17 cellular contexts compared by ENCODE assay signal in the genomic region with DNA sequence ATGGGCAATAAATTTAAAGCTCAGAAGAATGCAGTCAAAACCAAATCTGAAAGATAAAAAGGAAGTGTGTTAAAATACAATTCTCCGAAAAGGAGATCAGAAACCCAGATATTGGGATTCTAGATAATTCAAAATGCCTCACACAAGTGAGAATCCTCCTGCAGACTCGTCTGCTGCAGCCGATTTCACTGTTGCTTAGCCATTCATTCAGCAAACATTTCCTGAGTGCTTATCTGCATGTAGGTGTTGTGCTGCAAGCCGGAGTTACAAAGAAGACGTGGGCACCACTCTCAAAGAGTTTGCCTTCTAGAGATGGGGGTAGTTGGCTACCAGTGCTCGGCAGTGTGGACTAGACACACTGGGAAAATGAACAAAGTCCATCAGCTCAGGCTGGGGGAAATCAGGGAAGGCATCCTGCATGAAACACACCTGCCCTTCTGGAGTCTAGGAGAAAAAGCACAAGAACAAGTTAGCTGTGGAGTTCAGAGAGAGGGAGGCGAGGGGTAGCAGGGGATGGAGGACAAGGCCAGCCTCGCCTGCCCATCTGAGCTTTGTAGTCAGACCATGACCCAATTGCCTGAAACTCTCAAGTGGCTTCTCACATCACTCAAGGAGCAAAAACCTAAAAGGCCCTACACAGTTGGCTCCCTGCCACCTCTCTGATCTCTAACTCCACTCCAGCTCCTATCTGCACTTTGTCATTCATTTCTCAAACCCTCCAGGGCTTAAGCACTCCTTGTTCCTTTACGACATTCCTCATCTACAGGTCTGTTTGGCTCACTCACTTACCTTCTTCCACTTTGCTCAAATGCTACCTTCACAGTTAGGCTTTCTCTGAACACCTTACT.
A peak's percentile ranks its signal among the peaks of the same experiment; 100 is the strongest.
DNase-seq lines count a peak whose midpoint lies in the region; FAIRE-seq and TF ChIP-seq lines count a peak whose summit lies in the region.
"Had no signal": no experiment of that assay in that cellular context is flagged by ENCODE, and none has a peak within 500 bp of the region (broad histone marks: within the 10 kb centered on the region; RNA-seq: fewer than 3 reads in every experiment).

No MANE protein-coding gene starts in this region.

- H2BK20ac ChIP-seq in H9 (ENCODE audit: low read depth, low read length, poor library complexity, severe bottlenecking): no peak overlapping the region

- no peak overlapping the region for H3K27ac ChIP-seq in H9 (ENCODE audit: insufficient read length, low read depth, low read length)
- peak overlapping the region; percentile 19 for H3K27ac ChIP-seq in mesodermal cell (ENCODE audit: low read depth, low read length, severe bottlenecking)
- no peak overlapping the region for H3K27ac ChIP-seq in breast epithelium
- H3K27ac ChIP-seq: esophagus squamous epithelium, prostate gland had no signal

- no peak overlapping the region for H3K4ac ChIP-seq in H9 (ENCODE audit: low read depth, low read length)

- no peak overlapping the region for H4K5ac ChIP-seq in H9 (ENCODE audit: insufficient read length, low read depth, low read length)

- H3K27me3 Mint-ChIP-seq in H9 (ENCODE audit: low read depth) (no peaks in the 10 kb centered on the region; the same call in 1 of the 2 replicates), glutamatergic neuron (ENCODE audit: unreplicated experiment) (no peaks in the 10 kb centered on the region)

- no peaks in the 10 kb centered on the region for H3K79me1 ChIP-seq in H9 (ENCODE audit: insufficient read depth, low read depth, low read length, poor library complexity, severe bottlenecking)

- H3K36me3 Mint-ChIP-seq in H9 (ENCODE audit: insufficient read depth in 1 of 3, low read depth in 3 of 3) (peaks cover 0 to 2% (median 0%) of the 10 kb centered on the region in 3 experiments; a peak in 1 of 7 replicates), glutamatergic neuron (ENCODE audit: unreplicated experiment) (no peaks in the 10 kb centered on the region)

- H3K9me3 ChIP-seq in H9 (ENCODE audit: control insufficient read depth, low read depth, low read length) (no peaks in the 10 kb centered on the region), mesodermal cell (ENCODE audit: control insufficient read depth, low read length) (no peaks in the 10 kb centered on the region), breast epithelium (no peaks in the 10 kb centered on the region)
- H3K9me3 ChIP-seq: esophagus squamous epithelium, prostate gland had no signal

- H3K4me3 ChIP-seq in bronchial epithelial cell (ENCODE audit: low read depth, low read length) (no peak overlapping the region), mesodermal cell (ENCODE audit: extremely low read depth, insufficient read depth, low read length, poor library complexity, severe bottlenecking) (no peak overlapping the region), breast epithelium (no peak overlapping the region)
- H3K4me3 ChIP-seq: esophagus squamous epithelium, prostate gland had no signal

- TF ChIP-seq POLR2A in breast epithelium (IDR thresholded peaks at IDR 0.05): no peak

- H3K27me3 ChIP-seq in H9 (ENCODE audit: insufficient read depth, low read length) (no peaks in the 10 kb centered on the region), bronchial epithelial cell (ENCODE audit: control insufficient read depth, insufficient read depth, low read length) (no peaks in the 10 kb centered on the region), breast epithelium (no peaks in the 10 kb centered on the region)
- H3K27me3 ChIP-seq: esophagus squamous epithelium had no signal

- no peak overlapping the region for H3K56ac ChIP-seq in H9 (ENCODE audit: insufficient read length, low read depth, low read length)

- intact Hi-C loops in breast epithelium (cut with DNase I; ENCODE audit: low total_unique reads): no loop called here

- no peak overlapping the region for H3K14ac ChIP-seq in H9 (ENCODE audit: insufficient read depth, low read length)

- H3K4me1 ChIP-seq in H9 (ENCODE audit: insufficient read depth, low read length): no peaks in the 10 kb centered on the region; the same call in 1 of the 2 replicates
- peaks cover 16% of the 10 kb centered on the region for H3K4me1 ChIP-seq in mesodermal cell (ENCODE audit: control insufficient read depth, insufficient read depth, low read length, poor library complexity, severe bottlenecking)
- no peaks in the 10 kb centered on the region for H3K4me1 ChIP-seq in breast epithelium
- H3K4me1 ChIP-seq: prostate gland had no signal

- H3K79me2 ChIP-seq in H9 (ENCODE audit: insufficient read depth, low read length): no peaks in the 10 kb centered on the region

- no peak for TF ChIP-seq CTCF in H9 (conservative IDR thresholded peaks at IDR 0.05)
- no peak for TF ChIP-seq CTCF in bronchial epithelial cell (IDR thresholded peaks at IDR 0.05; ENCODE audit: insufficient read depth, low read length, severe bottlenecking)
- no peak for TF ChIP-seq CTCF in glutamatergic neuron (IDR thresholded peaks at IDR 0.05; ENCODE audit: partially characterized antibody, unreplicated experiment)
- TF ChIP-seq CTCF in breast epithelium (IDR thresholded peaks at IDR 0.05): no peak

- no peaks in the 10 kb centered on the region for H3K36me3 ChIP-seq in bronchial epithelial cell (ENCODE audit: control insufficient read depth, insufficient read depth, low read length)
- H3K36me3 ChIP-seq in mesodermal cell (ENCODE audit: control insufficient read depth, insufficient read depth, low read length): no peaks in the 10 kb centered on the region
- no peaks in the 10 kb centered on the region for H3K36me3 ChIP-seq in breast epithelium
- H3K36me3 ChIP-seq: esophagus squamous epithelium, prostate gland had no signal

- no peak overlapping the region for H2BK12ac ChIP-seq in H9 (ENCODE audit: insufficient read length, low read depth, low read length)

- H3K9ac ChIP-seq in H9 (ENCODE audit: extremely low read depth, insufficient read length, low read length): no peak overlapping the region

- peaks cover 12 to 14% of the 10 kb centered on the region in 2 experiments for H3K4me1 Mint-ChIP-seq in H9
- H3K4me1 Mint-ChIP-seq in glutamatergic neuron (ENCODE audit: low read depth, unreplicated experiment): no peaks in the 10 kb centered on the region
- H3K4me1 Mint-ChIP-seq: activated B cell treated with CpG ODN at 0.5 μM for 24 hours had no signal

- H2AFZ ChIP-seq in H9 (ENCODE audit: low read length): no peak overlapping the region

- H3K23ac ChIP-seq in H9 (ENCODE audit: insufficient read length, low read depth, low read length): no peak overlapping the region

- DNase-seq in H9: peak; percentile 29
- DNase-seq in MV-4-11 (lab: John Stamatoyannopoulos, UW): peak; percentile 10
- peak; percentile 18 for DNase-seq in bronchial epithelial cell (ENCODE audit: low read depth)
- no peak for DNase-seq in HuH-7 (ENCODE audit: low spot score)
- no peak for DNase-seq in glutamatergic neuron
- DNase-seq in breast epithelium (ENCODE audit: low spot score in 2 of 2): no peak
- DNase-seq: activated B cell treated with CpG ODN at 0.5 μM for 24 hours; COR-L47; esophagus squamous epithelium; NCI-H2081; nephron progenitor cell; small intestine; stimulated activated CD4-positive, alpha-beta T cell treated with anti-CD3 and anti-CD28 coated beads, Interleukin-4, amount 100 ng/mL, for 1 hour had no signal

- 0 out of 7 replicates have a peak overlapping the region, but pooled peaks of 1 of the 3 experiments have one; percentile 9 for H3K27ac Mint-ChIP-seq in H9
- H3K27ac Mint-ChIP-seq in glutamatergic neuron (ENCODE audit: unreplicated experiment): no peak overlapping the region
- H3K27ac Mint-ChIP-seq: activated B cell treated with CpG ODN at 0.5 μM for 24 hours; nephron progenitor cell; T-helper 1 cell treated with Interleukin-12 subunit alpha and Interleukin-12 subunit beta and Interleukin-4 antibody, amounts not matched to agents 30 μg/mL and 1 μg/mL, for 36 hours had no signal

- no peak overlapping the region for H2BK5ac ChIP-seq in H9 (ENCODE audit: insufficient read length, low read length)

- no peak overlapping the region for H4K8ac ChIP-seq in H9 (replicated peaks; ENCODE audit: insufficient read length, low read depth, low read length)

- H3K4me2 ChIP-seq in H9 (ENCODE audit: insufficient read depth, insufficient read length, low read length): no peak overlapping the region

- no CpG with 5 or more reads among the region's 9 CpGs for WGBS in H9 (ENCODE audit: extremely low coverage, insufficient read length, low lambda C conversion rate)
- WGBS in mesodermal cell (ENCODE audit: insufficient coverage in 2 of 2), 2 experiments: 76 to 87% methylated on average over 5 to 7 of the region's 9 CpGs

- no peak overlapping the region for H3T11ph ChIP-seq in H9 (ENCODE audit: low read length)

- no peak overlapping the region for H2BK15ac ChIP-seq in H9 (ENCODE audit: low read depth, low read length)

- H2BK120ac ChIP-seq in H9 (ENCODE audit: low read depth, low read length, poor library complexity, severe bottlenecking): no peak overlapping the region

- 0 out of 5 replicates have a peak, but pooled peaks cover 0 to 2% of the 10 kb centered on the region in 2 experiments for H3K9me3 Mint-ChIP-seq in H9
- H3K9me3 Mint-ChIP-seq in glutamatergic neuron (ENCODE audit: unreplicated experiment): no peaks in the 10 kb centered on the region
- H3K9me3 Mint-ChIP-seq: activated B cell treated with CpG ODN at 0.5 μM for 24 hours; T-helper 1 cell treated with Interleukin-12 subunit alpha and Interleukin-12 subunit beta and Interleukin-4 antibody, amounts not matched to agents 30 μg/mL and 1 μg/mL, for 36 hours had no signal

- H4K91ac ChIP-seq in H9 (ENCODE audit: insufficient read length, low read depth, low read length): no peak overlapping the region

- no peaks in the 10 kb centered on the region for H3K23me2 ChIP-seq in H9 (ENCODE audit: insufficient read length, low read depth, low read length, poor library complexity, severe bottlenecking)

- no peaks in the 10 kb centered on the region for H4K20me1 ChIP-seq in H9 (ENCODE audit: control insufficient read depth, insufficient read depth, insufficient read length)

- H3K4me3 Mint-ChIP-seq in H9 (no peak overlapping the region), glutamatergic neuron (ENCODE audit: unreplicated experiment) (no peak overlapping the region)
- H3K4me3 Mint-ChIP-seq: activated B cell treated with CpG ODN at 0.5 μM for 24 hours; nephron progenitor cell; T-helper 1 cell treated with Interleukin-12 subunit alpha and Interleukin-12 subunit beta and Interleukin-4 antibody, amounts not matched to agents 30 μg/mL and 1 μg/mL, for 36 hours had no signal

- no peak for FAIRE-seq in bronchial epithelial cell (lab: Jason Lieb, UNC)
- FAIRE-seq: G401.6, small intestine had no signal

- no peak overlapping the region for H2AK5ac ChIP-seq in H9 (ENCODE audit: insufficient read length, low read length)

- H3K18ac ChIP-seq in H9 (ENCODE audit: insufficient read length, low read depth, low read length): no peak overlapping the region

Comparison
In these comparisons a context has a peak if more than half of its experiments do, and no peak if none do; other contexts are left out.
1. DNase-seq: peak in H9 (single experiment), MV-4-11 (single experiment) and bronchial epithelial cell (single experiment); none in HuH-7 (single experiment), glutamatergic neuron (single experiment) and breast epithelium (0 of 2).